In genomic region chr9:2299156-2299842, GRCh38 we compare ENCODE assay signal across 13 cellular contexts.
A peak's percentile ranks its signal among the peaks of the same experiment; 100 is the strongest.
DNase-seq lines count a peak whose midpoint lies in the region; ATAC-seq and TF ChIP-seq lines count a peak whose summit lies in the region.
"Had no signal": no experiment of that assay in that cellular context is flagged by ENCODE, and none has a peak within 500 bp of the region (broad histone marks: within the 10 kb centered on the region; RNA-seq: fewer than 3 reads in every experiment).

No MANE protein-coding gene starts in this region.

- no peaks in the 10 kb centered on the region for H3K27me3 Mint-ChIP-seq in Calu3 (ENCODE audit: unreplicated experiment)
- peaks cover 8% of the 10 kb centered on the region for H3K27me3 Mint-ChIP-seq in activated naive CD8-positive, alpha-beta T cell treated with anti-CD3 and anti-CD28 coated beads for 36 hours

- peaks cover 10% of the 10 kb centered on the region for H3K4me1 Mint-ChIP-seq in Calu3 (ENCODE audit: low read depth, unreplicated experiment)
- no peaks in the 10 kb centered on the region for H3K4me1 Mint-ChIP-seq in activated naive CD8-positive, alpha-beta T cell treated with anti-CD3 and anti-CD28 coated beads for 36 hours

- ATAC-seq in left lobe of liver (peak; percentile 23), HG03095 (IDR thresholded peaks at IDR 0.05; ENCODE audit: unreplicated experiment) (no peak), HG02763 (IDR thresholded peaks at IDR 0.05; ENCODE audit: unreplicated experiment) (no peak)

- CTCF ChIA-PET in Calu3 (lab: Charles Lee), result no interaction called here

- peaks cover 6% of the 10 kb centered on the region for H3K9me3 Mint-ChIP-seq in Calu3 (ENCODE audit: low read depth, unreplicated experiment)
- peaks cover 2% of the 10 kb centered on the region for H3K9me3 Mint-ChIP-seq in activated naive CD8-positive, alpha-beta T cell treated with anti-CD3 and anti-CD28 coated beads for 36 hours

- TF ChIP-seq CTCF in Calu3 (IDR thresholded peaks at IDR 0.05; ENCODE audit: unreplicated experiment), result no peak

- no peak overlapping the region for H3K4me3 Mint-ChIP-seq in Calu3 (ENCODE audit: low read depth, unreplicated experiment)
- H3K4me3 Mint-ChIP-seq in activated naive CD8-positive, alpha-beta T cell treated with anti-CD3 and anti-CD28 coated beads for 36 hours, result no peak overlapping the region

- peak; percentile 63 for DNase-seq in Calu3
- DNase-seq in NCI-H1436 treated with DMSO at 0.1 percent for 48 hours (lab: John Stamatoyannopoulos, UW), result peak; percentile 61
- peak; percentile 99 for DNase-seq in NCI-H748 (lab: John Stamatoyannopoulos, UW; ENCODE audit: unreplicated experiment)
- DNase-seq in left lobe of liver (ENCODE audit: low spot score), result no peak
- DNase-seq in 8988T, result no peak
- no peak for DNase-seq in activated naive CD8-positive, alpha-beta T cell treated with anti-CD3 and anti-CD28 coated beads for 36 hours
- DNase-seq: amygdala; effector CD4-positive, alpha-beta T cell; NCI-H2227 treated with DMSO at 0.1 percent for 48 hours; Right ventricle myocardium superior; WERI-Rb-1 had no signal

- H3K27ac Mint-ChIP-seq in Calu3 (ENCODE audit: unreplicated experiment), result peak overlapping the region; percentile 14
- H3K27ac Mint-ChIP-seq in activated naive CD8-positive, alpha-beta T cell treated with anti-CD3 and anti-CD28 coated beads for 36 hours, result no peak overlapping the region

- H3K36me3 Mint-ChIP-seq in Calu3 (ENCODE audit: insufficient read depth, unreplicated experiment), result no peaks in the 10 kb centered on the region
- no peaks in the 10 kb centered on the region for H3K36me3 Mint-ChIP-seq in activated naive CD8-positive, alpha-beta T cell treated with anti-CD3 and anti-CD28 coated beads for 36 hours

- BruUV-seq in Calu3 (replicated peaks; lab: Mats Ljungman, UMichigan), result no TSS peak

- intact Hi-C loops in Calu3 (cut with micrococcal nuclease; ENCODE audit: unreplicated experiment), result loop anchor here (10.0 kb wide), 1 partner anchor 54 kb away; no protein-coding TSS in a partner anchor

Comparison
In these comparisons a context has a peak if more than half of its experiments do, and no peak if none do; other contexts are left out.
1. DNase-seq: peak in Calu3 (single experiment), NCI-H1436 treated with DMSO at 0.1 percent for 48 hours (single experiment) and NCI-H748 (single experiment); none in left lobe of liver (single experiment), 8988T (single experiment) and activated naive CD8-positive, alpha-beta T cell treated with anti-CD3 and anti-CD28 coated beads for 36 hours (single experiment).